In the genomic region with DNA sequence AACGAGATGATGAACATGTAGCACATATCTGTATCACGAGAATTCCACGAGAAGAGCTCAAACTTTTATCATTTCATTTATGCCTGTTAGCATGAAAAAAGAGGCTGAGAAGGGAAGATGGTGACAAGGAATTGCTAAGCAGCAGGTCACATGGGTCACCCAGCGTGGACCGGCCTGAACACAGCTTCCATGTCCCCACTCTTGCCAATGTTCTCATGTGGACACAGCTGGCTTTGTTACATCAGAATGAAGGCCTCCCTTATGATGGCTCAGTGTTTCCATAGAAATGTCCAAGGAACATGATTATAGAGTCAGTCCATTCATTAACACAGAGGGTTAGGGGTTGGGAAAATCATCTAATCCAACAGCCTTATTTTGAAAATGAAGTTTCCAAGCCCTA, we compare ENCODE assay signal across 24 cellular contexts.
DNase-seq lines count a peak whose midpoint lies in the region; TF ChIP-seq lines count a peak whose summit lies in the region.
"Had no signal": no experiment of that assay in that cellular context is flagged by ENCODE, and none has a peak within 500 bp of the region (broad histone marks: within the 10 kb centered on the region; RNA-seq: fewer than 3 reads in every experiment).

No MANE protein-coding gene starts in this region.

- no peaks in the 10 kb centered on the region for H3K4me1 Mint-ChIP-seq in chondrocyte (ENCODE audit: low read depth)
- H3K4me1 Mint-ChIP-seq: CD4-positive, alpha-beta memory T cell had no signal

- H2AFZ ChIP-seq in neuronal stem cell (ENCODE audit: low read length), result peak overlapping the region; percentile 14
- H2AFZ ChIP-seq: GM23248 had no signal

- H4K8ac ChIP-seq in neuronal stem cell (ENCODE audit: low read depth, low read length), result no peak overlapping the region

- no peak overlapping the region for H3K23ac ChIP-seq in neuronal stem cell (ENCODE audit: low read depth, low read length, poor library complexity)

- no peaks in the 10 kb centered on the region for H3K79me1 ChIP-seq in neuronal stem cell (ENCODE audit: low read depth, low read length)

- H3K9ac ChIP-seq in neuronal stem cell (ENCODE audit: low read depth, low read length, poor library complexity), result no peak overlapping the region
- H3K9ac ChIP-seq: BLaER1 treated with 17β-estradiol and CSF1 and Interleukin-3, amounts not matched to agents 10 nM and 100 nM; GM23248 had no signal

- peaks cover 0 to 2% of the 10 kb centered on the region in 2 donors for H3K4me1 ChIP-seq in neuronal stem cell (ENCODE audit: control insufficient read depth in 2 of 2, insufficient read depth in 1 of 2, low read depth in 1 of 2, low read length in 2 of 2)
- H3K4me1 ChIP-seq in prostate gland (replicated peaks), result peaks cover 3% of the 10 kb centered on the region
- H3K4me1 ChIP-seq: BLaER1 treated with 17β-estradiol and CSF1 and Interleukin-3, amounts not matched to agents 10 nM and 100 nM had no signal

- H3K27ac Mint-ChIP-seq in chondrocyte (ENCODE audit: unreplicated experiment), result no peak overlapping the region
- H3K27ac Mint-ChIP-seq: CD4-positive, alpha-beta memory T cell; H9 had no signal

- H2BK15ac ChIP-seq in neuronal stem cell (ENCODE audit: low read length), result no peak overlapping the region

- H3K14ac ChIP-seq in neuronal stem cell (ENCODE audit: low read length), result no peak overlapping the region

- H3K36me3 ChIP-seq in neuronal stem cell (replicated peaks in 1 of 2; ENCODE audit: control insufficient read depth in 2 of 2, insufficient read depth in 2 of 2, low read length in 2 of 2) (no peaks in the 10 kb centered on the region), prostate gland (no peaks in the 10 kb centered on the region)
- H3K36me3 ChIP-seq: BLaER1 treated with 17β-estradiol and CSF1 and Interleukin-3, amounts not matched to agents 10 nM and 100 nM had no signal

- no peaks in the 10 kb centered on the region for H3K36me3 Mint-ChIP-seq in chondrocyte (ENCODE audit: low read depth)
- H3K36me3 Mint-ChIP-seq: CD4-positive, alpha-beta memory T cell had no signal

- H2BK12ac ChIP-seq in neuronal stem cell (ENCODE audit: low read length), result no peak overlapping the region

- peaks cover 0 to 5% of the 10 kb centered on the region in 2 donors for H3K9me3 ChIP-seq in neuronal stem cell (replicated peaks in 1 of 2; ENCODE audit: control insufficient read depth in 2 of 2, insufficient read depth in 1 of 2, low read depth in 1 of 2, low read length in 2 of 2)
- H3K9me3 ChIP-seq in prostate gland, result no peaks in the 10 kb centered on the region
- H3K9me3 ChIP-seq: BLaER1 treated with 17β-estradiol and CSF1 and Interleukin-3, amounts not matched to agents 10 nM and 100 nM had no signal

- no peak overlapping the region for H3K27ac ChIP-seq in neuronal stem cell (replicated peaks; ENCODE audit: low read length)
- no peak overlapping the region for H3K27ac ChIP-seq in substantia nigra (ENCODE audit: low read depth, low read length, poor library complexity, severe bottlenecking)
- no peak overlapping the region for H3K27ac ChIP-seq in prostate gland
- H3K27ac ChIP-seq: BLaER1 treated with 17β-estradiol and CSF1 and Interleukin-3, amounts not matched to agents 10 nM and 100 nM; GM23248 had no signal

- H2AK5ac ChIP-seq in neuronal stem cell (ENCODE audit: low read depth, low read length), result no peak overlapping the region

- no CpG with 5 or more reads among the region's 5 CpGs for WGBS in neuronal stem cell (ENCODE audit: extremely low coverage in 2 of 2, insufficient read length in 2 of 2, insufficient replicate concordance in 1 of 2), 2 donors
- WGBS in prostate gland, result 94% methylated on average over 5 of the region's 5 CpGs

- H3K9me3 Mint-ChIP-seq in chondrocyte (ENCODE audit: low read depth), result no peaks in the 10 kb centered on the region
- H3K9me3 Mint-ChIP-seq: H9 had no signal

- H3K4ac ChIP-seq in neuronal stem cell (ENCODE audit: low read length), result no peak overlapping the region

- H3K27me3 ChIP-seq in neuronal stem cell (ENCODE audit: control insufficient read depth in 3 of 3, insufficient read depth in 3 of 3, low read depth in 1 of 3, low read length in 3 of 3) (no peaks in the 10 kb centered on the region), prostate gland (replicated peaks; ENCODE audit: insufficient read depth) (no peaks in the 10 kb centered on the region)
- H3K27me3 ChIP-seq: BLaER1 treated with 17β-estradiol and CSF1 and Interleukin-3, amounts not matched to agents 10 nM and 100 nM had no signal

- no peak overlapping the region for H3K4me2 ChIP-seq in neuronal stem cell (ENCODE audit: insufficient read depth, low read length, poor library complexity, severe bottlenecking)
- H3K4me2 ChIP-seq: BLaER1 treated with 17β-estradiol and CSF1 and Interleukin-3, amounts not matched to agents 10 nM and 100 nM had no signal

- TF ChIP-seq CTCF in foreskin fibroblast (IDR thresholded peaks at IDR 0.05; ENCODE audit: low read depth, low read length) (no peak), chondrocyte (IDR thresholded peaks at IDR 0.05) (no peak), prostate gland (IDR thresholded peaks at IDR 0.05) (no peak)

- no peak overlapping the region for H3K4me3 Mint-ChIP-seq in chondrocyte (ENCODE audit: unreplicated experiment)
- H3K4me3 Mint-ChIP-seq: CD4-positive, alpha-beta memory T cell; H9 had no signal

- DNase-seq in anterior cingulate cortex (lab: John Stamatoyannopoulos, UW), result peak in 35 of 58 donors; percentile 3 to 75 (median 27)
- DNase-seq in hippocampal formation (lab: John Stamatoyannopoulos, UW), result peak; percentile 20 to 40
- no peak for DNase-seq in neuronal stem cell (ENCODE audit: low spot score)
- DNase-seq in substantia nigra (lab: John Stamatoyannopoulos, UW), result peak in 37 of 49 donors; percentile 1 to 75 (median 22)
- DNase-seq in amniotic stem cell (lab: John Stamatoyannopoulos, UW), result no peak
- DNase-seq in foreskin fibroblast, result no peak
- DNase-seq in chondrocyte (ENCODE audit: low spot score), result no peak
- no peak for DNase-seq in prostate gland (ENCODE audit: low spot score)
- DNase-seq: CD4-positive, alpha-beta memory T cell; COR-L47; DMS53; GM23248; H9; KBM-7; MV-4-11; NCI-H1105; NCI-H1436 treated with DMSO at 0.1 percent for 48 hours; NCI-H187 treated with DMSO at 0.1 percent for 48 hours; NCI-H2107; NCI-H446; NCI-H524 treated with DMSO at 0.1 percent for 48 hours; NCI-H774; SIG-M5 had no signal

- no peak overlapping the region for H2BK5ac ChIP-seq in neuronal stem cell (ENCODE audit: low read length)

- H3K18ac ChIP-seq in neuronal stem cell (ENCODE audit: low read length), result no peak overlapping the region

- no peak overlapping the region for H2BK120ac ChIP-seq in neuronal stem cell (ENCODE audit: low read depth, low read length)

- H3K4me3 ChIP-seq in neuronal stem cell (ENCODE audit: low read length in 2 of 2), result no peak overlapping the region
- H3K4me3 ChIP-seq in foreskin fibroblast (ENCODE audit: low read depth in 1 of 2, low read length in 2 of 2), result no peak overlapping the region
- no peak overlapping the region for H3K4me3 ChIP-seq in prostate gland
- H3K4me3 ChIP-seq: BLaER1 treated with 17β-estradiol and CSF1 and Interleukin-3, amounts not matched to agents 10 nM and 100 nM; GM23248 had no signal

- intact Hi-C loops in prostate gland (cut with DNase I), result no loop called here

- no peak for TF ChIP-seq POLR2A in prostate gland (IDR thresholded peaks at IDR 0.05)

- H4K91ac ChIP-seq in neuronal stem cell (ENCODE audit: low read depth, low read length, poor library complexity), result no peak overlapping the region

- H3K27me3 Mint-ChIP-seq in chondrocyte (ENCODE audit: low read depth), result peaks cover 6% of the 10 kb centered on the region
- H3K27me3 Mint-ChIP-seq: CD4-positive, alpha-beta memory T cell had no signal

Comparison
In these comparisons a context has a peak if more than half of its experiments do, and no peak if none do; other contexts are left out.
1. DNase-seq: peak in anterior cingulate cortex (35 of 58), hippocampal formation (2 of 2) and substantia nigra (37 of 49); none in neuronal stem cell (single experiment), amniotic stem cell (single experiment), foreskin fibroblast (0 of 2), chondrocyte (single experiment) and prostate gland (single experiment).